In the genomic region with DNA sequence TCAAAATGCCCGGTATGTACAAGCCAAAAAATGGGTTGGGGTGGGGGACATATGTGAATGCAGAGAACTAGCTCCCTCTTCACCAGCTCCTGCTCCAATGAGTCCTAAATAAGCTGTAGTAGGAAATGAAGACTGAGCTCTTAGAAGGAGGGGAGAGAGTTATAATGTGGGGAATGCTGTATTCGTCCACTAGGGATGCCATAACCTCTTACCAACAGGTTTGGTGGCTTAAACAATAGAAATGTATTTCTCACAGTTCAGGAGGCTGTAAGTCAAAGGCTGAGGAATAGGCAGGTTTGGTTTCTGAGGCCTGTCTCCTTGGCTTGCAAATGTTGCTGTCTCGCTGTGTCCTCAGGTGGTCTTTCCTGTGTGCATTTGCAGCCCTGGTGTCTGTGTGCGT, we compare ENCODE assay signal across 13 cellular contexts. TPM values are rescaled to one million over a fixed set of nuclear protein-coding genes. Genes with fewer than 3 reads are reported as not detected.
DNase-seq lines count a peak whose midpoint lies in the region; ATAC-seq, FAIRE-seq and TF ChIP-seq lines count a peak whose summit lies in the region.
"Had no signal": no experiment of that assay in that cellular context is flagged by ENCODE, and none has a peak within 500 bp of the region (broad histone marks: within the 10 kb centered on the region; RNA-seq: fewer than 3 reads in every experiment).

No MANE protein-coding gene starts in this region.

- no peak for TF ChIP-seq EP300 in esophagus muscularis mucosa (IDR thresholded peaks at IDR 0.05)
- TF ChIP-seq EP300 in suprapubic skin (IDR thresholded peaks at IDR 0.05): no peak

- no peak overlapping the region for H3K27ac ChIP-seq in astrocyte (ENCODE audit: low read depth, low read length)
- H3K27ac ChIP-seq in esophagus muscularis mucosa (replicated peaks in 1 of 4): no peak overlapping the region
- H3K27ac ChIP-seq in suprapubic skin: no peak overlapping the region
- H3K27ac ChIP-seq: sigmoid colon, upper lobe of right lung had no signal

- H3K9ac ChIP-seq in astrocyte (ENCODE audit: low read length): no peak overlapping the region

- 85% methylated on average over 4 of the region's 4 CpGs for WGBS in esophagus muscularis mucosa
- WGBS in suprapubic skin: 78% methylated on average over 4 of the region's 4 CpGs

- no peaks in the 10 kb centered on the region for H3K9me3 ChIP-seq in astrocyte (ENCODE audit: insufficient read depth, low read depth, low read length)
- H3K9me3 ChIP-seq in esophagus muscularis mucosa: no peaks in the 10 kb centered on the region
- H3K9me3 ChIP-seq in suprapubic skin: no peaks in the 10 kb centered on the region
- H3K9me3 ChIP-seq: sigmoid colon, upper lobe of right lung had no signal

- no peak overlapping the region for H3K4me2 ChIP-seq in astrocyte (ENCODE audit: low read length)

- H3K9me3 Mint-ChIP-seq in Calu3 (ENCODE audit: low read depth, unreplicated experiment) (no peaks in the 10 kb centered on the region), astrocyte (ENCODE audit: unreplicated experiment) (no peaks in the 10 kb centered on the region)
- H3K9me3 Mint-ChIP-seq: activated naive CD4-positive, alpha-beta T cell treated with anti-CD3 and anti-CD28 coated beads, Interleukin-2, amount 50 U/mL, for 24 hours; CD8-positive, alpha-beta T cell had no signal

- H3K36me3 Mint-ChIP-seq in Calu3 (ENCODE audit: insufficient read depth, unreplicated experiment) (peaks cover 17% of the 10 kb centered on the region), astrocyte (ENCODE audit: low read depth, unreplicated experiment) (no peaks in the 10 kb centered on the region)
- H3K36me3 Mint-ChIP-seq: activated naive CD4-positive, alpha-beta T cell treated with anti-CD3 and anti-CD28 coated beads, Interleukin-2, amount 50 U/mL, for 24 hours; CD8-positive, alpha-beta T cell had no signal

- peaks cover 12% of the 10 kb centered on the region for H3K4me1 Mint-ChIP-seq in Calu3 (ENCODE audit: low read depth, unreplicated experiment)
- no peaks in the 10 kb centered on the region for H3K4me1 Mint-ChIP-seq in astrocyte (ENCODE audit: low read depth, unreplicated experiment)

- H3K4me1 ChIP-seq in astrocyte (ENCODE audit: insufficient read depth, low read length): peaks cover 6% of the 10 kb centered on the region
- peaks cover 7 to 19% (median 16%) of the 10 kb centered on the region in 4 donors for H3K4me1 ChIP-seq in esophagus muscularis mucosa
- peaks cover 15% of the 10 kb centered on the region for H3K4me1 ChIP-seq in suprapubic skin

- intact Hi-C loops in Calu3 (cut with micrococcal nuclease; ENCODE audit: unreplicated experiment) (loop anchor here (10.0 kb wide), 1 partner anchor 234 kb away; no protein-coding TSS in a partner anchor), esophagus muscularis mucosa (cut with DNase I) (no loop called here)

- H3K27ac Mint-ChIP-seq in Calu3 (ENCODE audit: unreplicated experiment): no peak overlapping the region
- no peak overlapping the region for H3K27ac Mint-ChIP-seq in astrocyte (ENCODE audit: unreplicated experiment)
- H3K27ac Mint-ChIP-seq: activated naive CD4-positive, alpha-beta T cell treated with anti-CD3 and anti-CD28 coated beads, Interleukin-2, amount 50 U/mL, for 24 hours; CD8-positive, alpha-beta T cell had no signal

- no peaks in the 10 kb centered on the region for H4K20me1 ChIP-seq in astrocyte (ENCODE audit: insufficient read depth, low read length)

- peak; percentile 37 for TF ChIP-seq CTCF in Calu3 (IDR thresholded peaks at IDR 0.05; ENCODE audit: unreplicated experiment)
- TF ChIP-seq CTCF in astrocyte (IDR thresholded peaks at IDR 0.05; ENCODE audit: insufficient read depth, low read depth, low read length): peak; percentile 46
- peak in 1 of 3 experiments; percentile 15 for TF ChIP-seq CTCF in esophagus muscularis mucosa (IDR thresholded peaks at IDR 0.05)
- TF ChIP-seq CTCF in suprapubic skin (IDR thresholded peaks at IDR 0.05): no peak

- H3K27me3 Mint-ChIP-seq in Calu3 (ENCODE audit: unreplicated experiment) (no peaks in the 10 kb centered on the region), astrocyte (ENCODE audit: low read depth, unreplicated experiment) (peaks cover 34% of the 10 kb centered on the region)

- no peaks in the 10 kb centered on the region for H3K36me3 ChIP-seq in astrocyte (ENCODE audit: insufficient read depth, low read length)
- no peaks in the 10 kb centered on the region for H3K36me3 ChIP-seq in esophagus muscularis mucosa
- H3K36me3 ChIP-seq in suprapubic skin: no peaks in the 10 kb centered on the region
- H3K36me3 ChIP-seq: sigmoid colon, upper lobe of right lung had no signal

- H2AFZ ChIP-seq in astrocyte (ENCODE audit: low read depth, low read length): no peak overlapping the region

- no TSS peak for BruUV-seq in Calu3 (replicated peaks; lab: Mats Ljungman, UMichigan)

- DNase-seq in Calu3 (peak; percentile 4), Kasumi-1 (lab: John Stamatoyannopoulos, UW) (peak; percentile 19 to 44), astrocyte (ENCODE audit: low read depth) (no peak), left kidney (ENCODE audit: low read depth, low spot score) (peak; percentile 24), esophagus muscularis mucosa (ENCODE audit: extremely low spot score) (no peak), NCI-H1694 treated with DMSO at 0.1 percent for 48 hours (lab: John Stamatoyannopoulos, UW) (no peak), suprapubic skin (ENCODE audit: low spot score in 2 of 2) (no peak)
- DNase-seq: CD8-positive, alpha-beta T cell; hypothalamus; sigmoid colon; upper lobe of right lung had no signal

- no peaks in the 10 kb centered on the region for H3K27me3 ChIP-seq in astrocyte (ENCODE audit: insufficient read depth, low read length)
- H3K27me3 ChIP-seq in esophagus muscularis mucosa: peaks cover 0 to 7% (median 0%) of the 10 kb centered on the region in 4 donors
- peaks cover 17% of the 10 kb centered on the region for H3K27me3 ChIP-seq in suprapubic skin

- H3K4me3 Mint-ChIP-seq in Calu3 (ENCODE audit: low read depth, unreplicated experiment): no peak overlapping the region
- H3K4me3 Mint-ChIP-seq in astrocyte (ENCODE audit: unreplicated experiment): no peak overlapping the region
- H3K4me3 Mint-ChIP-seq: activated naive CD4-positive, alpha-beta T cell treated with anti-CD3 and anti-CD28 coated beads, Interleukin-2, amount 50 U/mL, for 24 hours; CD8-positive, alpha-beta T cell had no signal

- ATAC-seq in GM21786 (IDR thresholded peaks at IDR 0.05; ENCODE audit: unreplicated experiment): no peak
- ATAC-seq: CD8-positive, alpha-beta T cell; upper lobe of right lung had no signal

- no peak for TF ChIP-seq POLR2A in esophagus muscularis mucosa (IDR thresholded peaks at IDR 0.05; ENCODE audit: low read depth)
- TF ChIP-seq POLR2A in suprapubic skin (IDR thresholded peaks at IDR 0.05): no peak

- no peak overlapping the region for H3K4me3 ChIP-seq in astrocyte (ENCODE audit: insufficient read depth, low read depth, low read length)
- H3K4me3 ChIP-seq in esophagus muscularis mucosa: no peak overlapping the region
- H3K4me3 ChIP-seq in suprapubic skin: no peak overlapping the region
- H3K4me3 ChIP-seq: sigmoid colon, upper lobe of right lung had no signal

- no peak for FAIRE-seq in astrocyte (lab: Jason Lieb, UNC)

- H3K79me2 ChIP-seq in astrocyte (ENCODE audit: insufficient read depth, low read length): no peaks in the 10 kb centered on the region

- CTCF ChIA-PET in Calu3 (lab: Charles Lee): interaction anchor here (0.6 to 0.7 kb wide), 2 partner anchors 40 to 989 kb away, joined by 3 read pairs; no protein-coding TSS in a partner anchor

RNA-seq across cellular contexts. Expression of a gene that starts 4.4 kb away (rescaled TPM):
- total RNA-seq in Calu3 (2022) (86.9 and 114 TPM in 2 replicates), astrocyte (2.4 and 2.8 TPM in 2 replicates), esophagus muscularis mucosa (10 to 100 TPM; 12.7 to 23.4 (median 15.9) TPM), suprapubic skin (10 to 100 TPM; 12.4 to 27.4 (median 17.4) TPM)

Comparison
In these comparisons a context has a peak if more than half of its experiments do, and no peak if none do; other contexts are left out.
1. DNase-seq: peak in Calu3 (single experiment), Kasumi-1 (2 of 2) and left kidney (single experiment); none in astrocyte (single experiment), esophagus muscularis mucosa (single experiment), NCI-H1694 treated with DMSO at 0.1 percent for 48 hours (single experiment) and suprapubic skin (0 of 2).
2. CTCF ChIP-seq: peak in Calu3 (single experiment) and astrocyte (single experiment); none in suprapubic skin (0 of 2).